1 cellular context compared by ENCODE assay signal in the genomic region with DNA sequence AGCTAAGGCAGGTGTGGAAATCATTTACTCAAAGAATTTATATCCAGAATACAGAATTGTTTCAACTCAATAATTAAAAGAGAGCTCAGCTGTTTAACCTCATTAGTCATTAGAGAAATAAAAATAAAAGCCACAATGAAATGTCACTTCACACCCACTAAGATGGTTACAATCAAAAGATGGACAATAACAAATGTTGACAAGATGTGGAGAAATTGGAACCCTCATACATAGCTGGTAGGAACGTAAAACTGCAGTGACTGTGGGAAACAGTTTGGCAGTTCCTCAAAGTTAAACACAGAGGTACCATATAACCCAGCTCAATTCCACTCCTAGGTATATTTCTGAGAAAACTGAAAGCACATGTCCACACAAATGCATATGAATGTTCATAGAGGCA.
TF ChIP-seq lines count a peak whose summit lies in the region.

No MANE protein-coding gene starts in this region.

TF ChIP-seq in GM12878, 131 proteins besides CTCF, POLR2A, EP300 and RAD21:
- TF ChIP-seq, protein P1, sequence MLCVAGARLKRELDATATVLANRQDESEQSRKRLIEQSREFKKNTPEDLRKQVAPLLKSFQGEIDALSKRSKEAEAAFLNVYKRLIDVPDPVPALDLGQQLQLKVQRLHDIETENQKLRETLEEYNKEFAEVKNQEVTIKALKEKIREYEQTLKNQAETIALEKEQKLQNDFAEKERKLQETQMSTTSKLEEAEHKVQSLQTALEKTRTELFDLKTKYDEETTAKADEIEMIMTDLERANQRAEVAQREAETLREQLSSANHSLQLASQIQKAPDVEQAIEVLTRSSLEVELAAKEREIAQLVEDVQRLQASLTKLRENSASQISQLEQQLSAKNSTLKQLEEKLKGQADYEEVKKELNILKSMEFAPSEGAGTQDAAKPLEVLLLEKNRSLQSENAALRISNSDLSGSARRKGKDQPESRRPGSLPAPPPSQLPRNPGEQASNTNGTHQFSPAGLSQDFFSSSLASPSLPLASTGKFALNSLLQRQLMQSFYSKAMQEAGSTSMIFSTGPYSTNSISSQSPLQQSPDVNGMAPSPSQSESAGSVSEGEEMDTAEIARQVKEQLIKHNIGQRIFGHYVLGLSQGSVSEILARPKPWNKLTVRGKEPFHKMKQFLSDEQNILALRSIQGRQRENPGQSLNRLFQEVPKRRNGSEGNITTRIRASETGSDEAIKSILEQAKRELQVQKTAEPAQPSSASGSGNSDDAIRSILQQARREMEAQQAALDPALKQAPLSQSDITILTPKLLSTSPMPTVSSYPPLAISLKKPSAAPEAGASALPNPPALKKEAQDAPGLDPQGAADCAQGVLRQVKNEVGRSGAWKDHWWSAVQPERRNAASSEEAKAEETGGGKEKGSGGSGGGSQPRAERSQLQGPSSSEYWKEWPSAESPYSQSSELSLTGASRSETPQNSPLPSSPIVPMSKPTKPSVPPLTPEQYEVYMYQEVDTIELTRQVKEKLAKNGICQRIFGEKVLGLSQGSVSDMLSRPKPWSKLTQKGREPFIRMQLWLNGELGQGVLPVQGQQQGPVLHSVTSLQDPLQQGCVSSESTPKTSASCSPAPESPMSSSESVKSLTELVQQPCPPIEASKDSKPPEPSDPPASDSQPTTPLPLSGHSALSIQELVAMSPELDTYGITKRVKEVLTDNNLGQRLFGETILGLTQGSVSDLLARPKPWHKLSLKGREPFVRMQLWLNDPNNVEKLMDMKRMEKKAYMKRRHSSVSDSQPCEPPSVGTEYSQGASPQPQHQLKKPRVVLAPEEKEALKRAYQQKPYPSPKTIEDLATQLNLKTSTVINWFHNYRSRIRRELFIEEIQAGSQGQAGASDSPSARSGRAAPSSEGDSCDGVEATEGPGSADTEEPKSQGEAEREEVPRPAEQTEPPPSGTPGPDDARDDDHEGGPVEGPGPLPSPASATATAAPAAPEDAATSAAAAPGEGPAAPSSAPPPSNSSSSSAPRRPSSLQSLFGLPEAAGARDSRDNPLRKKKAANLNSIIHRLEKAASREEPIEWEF (IDR thresholded peaks at IDR 0.05; ENCODE audit: insufficient replicate concordance, low read depth, low read length): no peak
- TF ChIP-seq, protein P2, sequence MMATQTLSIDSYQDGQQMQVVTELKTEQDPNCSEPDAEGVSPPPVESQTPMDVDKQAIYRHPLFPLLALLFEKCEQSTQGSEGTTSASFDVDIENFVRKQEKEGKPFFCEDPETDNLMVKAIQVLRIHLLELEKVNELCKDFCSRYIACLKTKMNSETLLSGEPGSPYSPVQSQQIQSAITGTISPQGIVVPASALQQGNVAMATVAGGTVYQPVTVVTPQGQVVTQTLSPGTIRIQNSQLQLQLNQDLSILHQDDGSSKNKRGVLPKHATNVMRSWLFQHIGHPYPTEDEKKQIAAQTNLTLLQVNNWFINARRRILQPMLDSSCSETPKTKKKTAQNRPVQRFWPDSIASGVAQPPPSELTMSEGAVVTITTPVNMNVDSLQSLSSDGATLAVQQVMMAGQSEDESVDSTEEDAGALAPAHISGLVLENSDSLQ (IDR thresholded peaks at IDR 0.05): no peak
- TF ChIP-seq WRNIP1 (IDR thresholded peaks at IDR 0.05; ENCODE audit: borderline replicate concordance, low read depth, low read length) (no peak), CHD4 (IDR thresholded peaks at IDR 0.05) (no peak), ESRRA (IDR thresholded peaks at IDR 0.05; ENCODE audit: low read length) (no peak), HDAC6 (IDR thresholded peaks at IDR 0.05; ENCODE audit: unreplicated experiment) (no peak), CBX3 (IDR thresholded peaks at IDR 0.05; ENCODE audit: borderline replicate concordance, low read depth) (no peak), YY1 (IDR thresholded peaks at IDR 0.05; ENCODE audit: low read depth, low read length) (no peak), EGR1 (IDR thresholded peaks at IDR 0.05; ENCODE audit: borderline replicate concordance in 1 of 2, low read depth in 2 of 2, low read length in 2 of 2) (no peak), ZZZ3 (IDR thresholded peaks at IDR 0.05; ENCODE audit: control insufficient read depth, insufficient read length, low read depth) (no peak), SP1 (IDR thresholded peaks at IDR 0.05; ENCODE audit: low read depth, low read length) (no peak), SIN3A (IDR thresholded peaks at IDR 0.05; ENCODE audit: low read depth, low read length) (no peak), FOXM1 (IDR thresholded peaks at IDR 0.05; ENCODE audit: low read depth, low read length) (no peak), PAX5 (IDR thresholded peaks at IDR 0.05; ENCODE audit: borderline replicate concordance, low read depth, low read length) (no peak), PAX8 (IDR thresholded peaks at IDR 0.05) (no peak), HDAC2 (IDR thresholded peaks at IDR 0.05) (no peak)
- TF ChIP-seq, protein P3, sequence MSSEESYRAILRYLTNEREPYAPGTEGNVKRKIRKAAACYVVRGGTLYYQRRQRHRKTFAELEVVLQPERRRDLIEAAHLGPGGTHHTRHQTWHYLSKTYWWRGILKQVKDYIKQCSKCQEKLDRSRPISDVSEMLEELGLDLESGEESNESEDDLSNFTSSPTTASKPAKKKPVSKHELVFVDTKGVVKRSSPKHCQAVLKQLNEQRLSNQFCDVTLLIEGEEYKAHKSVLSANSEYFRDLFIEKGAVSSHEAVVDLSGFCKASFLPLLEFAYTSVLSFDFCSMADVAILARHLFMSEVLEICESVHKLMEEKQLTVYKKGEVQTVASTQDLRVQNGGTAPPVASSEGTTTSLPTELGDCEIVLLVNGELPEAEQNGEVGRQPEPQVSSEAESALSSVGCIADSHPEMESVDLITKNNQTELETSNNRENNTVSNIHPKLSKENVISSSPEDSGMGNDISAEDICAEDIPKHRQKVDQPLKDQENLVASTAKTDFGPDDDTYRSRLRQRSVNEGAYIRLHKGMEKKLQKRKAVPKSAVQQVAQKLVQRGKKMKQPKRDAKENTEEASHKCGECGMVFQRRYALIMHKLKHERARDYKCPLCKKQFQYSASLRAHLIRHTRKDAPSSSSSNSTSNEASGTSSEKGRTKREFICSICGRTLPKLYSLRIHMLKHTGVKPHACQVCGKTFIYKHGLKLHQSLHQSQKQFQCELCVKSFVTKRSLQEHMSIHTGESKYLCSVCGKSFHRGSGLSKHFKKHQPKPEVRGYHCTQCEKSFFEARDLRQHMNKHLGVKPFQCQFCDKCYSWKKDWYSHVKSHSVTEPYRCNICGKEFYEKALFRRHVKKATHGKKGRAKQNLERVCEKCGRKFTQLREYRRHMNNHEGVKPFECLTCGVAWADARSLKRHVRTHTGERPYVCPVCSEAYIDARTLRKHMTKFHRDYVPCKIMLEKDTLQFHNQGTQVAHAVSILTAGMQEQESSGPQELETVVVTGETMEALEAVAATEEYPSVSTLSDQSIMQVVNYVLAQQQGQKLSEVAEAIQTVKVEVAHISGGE (CRISPR knock-in tag; IDR thresholded peaks at IDR 0.05): no peak
- TF ChIP-seq, protein P4, sequence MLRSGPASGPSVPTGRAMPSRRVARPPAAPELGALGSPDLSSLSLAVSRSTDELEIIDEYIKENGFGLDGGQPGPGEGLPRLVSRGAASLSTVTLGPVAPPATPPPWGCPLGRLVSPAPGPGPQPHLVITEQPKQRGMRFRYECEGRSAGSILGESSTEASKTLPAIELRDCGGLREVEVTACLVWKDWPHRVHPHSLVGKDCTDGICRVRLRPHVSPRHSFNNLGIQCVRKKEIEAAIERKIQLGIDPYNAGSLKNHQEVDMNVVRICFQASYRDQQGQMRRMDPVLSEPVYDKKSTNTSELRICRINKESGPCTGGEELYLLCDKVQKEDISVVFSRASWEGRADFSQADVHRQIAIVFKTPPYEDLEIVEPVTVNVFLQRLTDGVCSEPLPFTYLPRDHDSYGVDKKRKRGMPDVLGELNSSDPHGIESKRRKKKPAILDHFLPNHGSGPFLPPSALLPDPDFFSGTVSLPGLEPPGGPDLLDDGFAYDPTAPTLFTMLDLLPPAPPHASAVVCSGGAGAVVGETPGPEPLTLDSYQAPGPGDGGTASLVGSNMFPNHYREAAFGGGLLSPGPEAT (IDR thresholded peaks at IDR 0.05; ENCODE audit: low read depth): no peak
- TF ChIP-seq, protein P5, sequence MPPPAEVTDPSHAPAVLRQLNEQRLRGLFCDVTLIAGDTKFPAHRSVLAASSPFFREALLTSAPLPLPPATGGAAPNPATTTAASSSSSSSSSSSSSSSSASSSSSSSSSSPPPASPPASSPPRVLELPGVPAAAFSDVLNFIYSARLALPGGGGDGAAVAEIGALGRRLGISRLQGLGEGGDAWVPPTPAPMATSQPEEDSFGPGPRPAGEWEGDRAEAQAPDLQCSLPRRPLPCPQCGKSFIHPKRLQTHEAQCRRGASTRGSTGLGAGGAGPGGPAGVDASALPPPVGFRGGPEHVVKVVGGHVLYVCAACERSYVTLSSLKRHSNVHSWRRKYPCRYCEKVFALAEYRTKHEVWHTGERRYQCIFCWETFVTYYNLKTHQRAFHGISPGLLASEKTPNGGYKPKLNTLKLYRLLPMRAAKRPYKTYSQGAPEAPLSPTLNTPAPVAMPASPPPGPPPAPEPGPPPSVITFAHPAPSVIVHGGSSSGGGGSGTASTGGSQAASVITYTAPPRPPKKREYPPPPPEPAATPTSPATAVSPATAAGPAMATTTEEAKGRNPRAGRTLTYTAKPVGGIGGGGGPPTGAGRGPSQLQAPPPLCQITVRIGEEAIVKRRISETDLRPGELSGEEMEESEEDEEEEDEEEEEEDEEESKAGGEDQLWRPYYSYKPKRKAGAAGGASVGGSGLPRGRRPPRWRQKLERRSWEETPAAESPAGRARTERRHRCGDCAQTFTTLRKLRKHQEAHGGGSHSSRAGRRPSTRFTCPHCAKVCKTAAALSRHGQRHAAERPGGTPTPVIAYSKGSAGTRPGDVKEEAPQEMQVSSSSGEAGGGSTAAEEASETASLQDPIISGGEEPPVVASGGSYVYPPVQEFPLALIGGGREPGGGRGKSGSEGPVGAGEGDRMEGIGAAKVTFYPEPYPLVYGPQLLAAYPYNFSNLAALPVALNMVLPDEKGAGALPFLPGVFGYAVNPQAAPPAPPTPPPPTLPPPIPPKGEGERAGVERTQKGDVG (CRISPR knock-in tag; IDR thresholded peaks at IDR 0.05): no peak
- TF ChIP-seq, protein P6, sequence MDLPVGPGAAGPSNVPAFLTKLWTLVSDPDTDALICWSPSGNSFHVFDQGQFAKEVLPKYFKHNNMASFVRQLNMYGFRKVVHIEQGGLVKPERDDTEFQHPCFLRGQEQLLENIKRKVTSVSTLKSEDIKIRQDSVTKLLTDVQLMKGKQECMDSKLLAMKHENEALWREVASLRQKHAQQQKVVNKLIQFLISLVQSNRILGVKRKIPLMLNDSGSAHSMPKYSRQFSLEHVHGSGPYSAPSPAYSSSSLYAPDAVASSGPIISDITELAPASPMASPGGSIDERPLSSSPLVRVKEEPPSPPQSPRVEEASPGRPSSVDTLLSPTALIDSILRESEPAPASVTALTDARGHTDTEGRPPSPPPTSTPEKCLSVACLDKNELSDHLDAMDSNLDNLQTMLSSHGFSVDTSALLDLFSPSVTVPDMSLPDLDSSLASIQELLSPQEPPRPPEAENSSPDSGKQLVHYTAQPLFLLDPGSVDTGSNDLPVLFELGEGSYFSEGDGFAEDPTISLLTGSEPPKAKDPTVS (IDR thresholded peaks at IDR 0.05; ENCODE audit: low read depth, low read length): no peak
